ENCODE assay signal across 8 cellular contexts in the genomic region with DNA sequence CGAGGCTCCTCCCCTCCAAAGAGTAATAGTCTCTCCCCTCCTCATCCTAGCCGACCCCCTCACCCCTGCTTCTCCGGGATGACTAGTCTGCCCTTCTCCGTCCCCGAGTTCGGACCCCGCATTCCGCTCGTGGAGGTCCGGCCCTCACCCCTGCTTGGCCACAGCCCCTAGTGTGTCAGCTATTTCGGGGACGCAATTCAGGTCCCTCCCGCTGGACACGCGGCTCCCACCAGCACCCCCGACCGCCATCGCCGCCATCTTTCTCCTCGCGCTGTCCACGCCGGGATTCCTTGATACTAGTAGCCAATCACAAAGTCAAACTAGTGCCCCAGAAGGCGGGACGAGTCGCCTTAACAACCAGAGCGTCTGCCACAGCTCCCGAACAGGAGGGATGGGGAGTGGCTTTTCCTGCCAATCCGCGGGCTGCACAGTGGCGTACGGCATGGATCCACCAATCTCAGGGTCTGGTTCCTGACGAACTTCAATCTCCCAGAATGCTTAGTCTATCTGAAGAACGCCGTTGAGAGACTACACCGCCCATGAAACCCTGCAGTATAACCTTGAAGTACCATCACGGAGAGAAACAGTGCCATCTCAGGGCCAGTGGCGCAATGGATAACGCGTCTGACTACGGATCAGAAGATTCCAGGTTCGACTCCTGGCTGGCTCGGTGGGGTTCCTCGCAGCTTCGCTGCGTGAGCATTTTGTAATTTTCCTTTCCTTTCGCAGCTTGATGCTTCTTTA. TPM values are rescaled to one million over a fixed set of nuclear protein-coding genes. Genes with fewer than 3 reads are reported as not detected.
DNase-seq lines count a peak whose midpoint lies in the region; ATAC-seq and TF ChIP-seq lines count a peak whose summit lies in the region.

A gene (minus strand): TSS at position 273 of the 744 bp plus-strand sequence. CDS start 15 bp downstream, at position 258.

- H3K4me1 ChIP-seq in esophagus (ENCODE audit: control insufficient read depth in 2 of 2, insufficient read depth in 2 of 2, low read length in 1 of 2) (no peaks in the 10 kb centered on the region), mucosa of rectum (ENCODE audit: control insufficient read depth in 2 of 2, insufficient read depth in 2 of 2, low read length in 2 of 2) (peaks cover 13 to 23% of the 10 kb centered on the region in 2 donors)

- H3K9me3 ChIP-seq in esophagus (ENCODE audit: control insufficient read depth in 2 of 2, insufficient read depth in 1 of 2, low read depth in 1 of 2, low read length in 1 of 2) (no peaks in the 10 kb centered on the region), mucosa of rectum (ENCODE audit: control insufficient read depth in 2 of 2, low read length in 2 of 2) (no peaks in the 10 kb centered on the region)

- peak within 1 kb of the TSS; percentile 94 to 98 for H3K4me3 ChIP-seq in esophagus (ENCODE audit: low read depth in 1 of 2, low read length in 2 of 2)
- H3K4me3 ChIP-seq in mucosa of rectum (ENCODE audit: low read length in 2 of 2) = peak within 1 kb of the TSS; percentile 97 to 98

- peaks cover 42% of the 10 kb centered on the region for H3K4me1 Mint-ChIP-seq in activated T-cell treated with anti-CD3 and anti-CD28 coated beads, Interleukin-2, amount 50 U/mL, for 24 hours (ENCODE audit: low read depth)

- DNase-seq in DMS79 (lab: John Stamatoyannopoulos, UW) = peak; percentile 100
- DNase-seq in KG1 (lab: John Stamatoyannopoulos, UW) = peak; percentile 97
- DNase-seq in activated T-cell treated with anti-CD3 and anti-CD28 coated beads, Interleukin-2, amount 50 U/mL, for 24 hours = peak; percentile 98
- DNase-seq in stimulated activated CD8-positive, alpha-beta memory T cell treated with anti-CD3 and anti-CD28 coated beads, Interleukin-4, amount 100 ng/mL, for 48 hours = peak; percentile 98

- H3K9ac ChIP-seq in mucosa of rectum (ENCODE audit: low read depth in 1 of 2, low read length in 2 of 2) = peak within 1 kb of the TSS; percentile 93 to 95

- H3K36me3 ChIP-seq in esophagus (ENCODE audit: control insufficient read depth in 2 of 2, insufficient read depth in 2 of 2, low read length in 1 of 2) = peaks cover 2 to 6% of the 10 kb centered on the region in 2 donors
- peaks cover 7 to 9% of the 10 kb centered on the region in 2 donors for H3K36me3 ChIP-seq in mucosa of rectum (ENCODE audit: control insufficient read depth in 2 of 2, insufficient read depth in 2 of 2, low read length in 2 of 2)

- H3K27me3 ChIP-seq in esophagus (ENCODE audit: control insufficient read depth in 1 of 2, insufficient read depth in 2 of 2, low read length in 2 of 2) (no peaks in the 10 kb centered on the region), mucosa of rectum (ENCODE audit: control insufficient read depth in 2 of 2, insufficient read depth in 2 of 2, low read length in 2 of 2) (no peaks in the 10 kb centered on the region)

- no peaks in the 10 kb centered on the region for H3K9me3 Mint-ChIP-seq in activated T-cell treated with anti-CD3 and anti-CD28 coated beads, Interleukin-2, amount 50 U/mL, for 24 hours

- peaks cover 12% of the 10 kb centered on the region for H3K36me3 Mint-ChIP-seq in activated T-cell treated with anti-CD3 and anti-CD28 coated beads, Interleukin-2, amount 50 U/mL, for 24 hours (ENCODE audit: low read depth)

- 0% methylated on average over 47 of the region's 47 CpGs for WGBS in esophagus, 2 donors

- H3K27ac Mint-ChIP-seq in activated T-cell treated with anti-CD3 and anti-CD28 coated beads, Interleukin-2, amount 50 U/mL, for 24 hours = no peak within 1 kb of the TSS

- H3K27ac ChIP-seq in esophagus (ENCODE audit: low read depth in 2 of 2, low read length in 1 of 2) (peak within 1 kb of the TSS; percentile 94 to 99), mucosa of rectum (ENCODE audit: low read depth in 2 of 2, low read length in 2 of 2) (peak within 1 kb of the TSS; percentile 83 to 89)

- no peaks in the 10 kb centered on the region for H3K27me3 Mint-ChIP-seq in activated T-cell treated with anti-CD3 and anti-CD28 coated beads, Interleukin-2, amount 50 U/mL, for 24 hours

- ATAC-seq in GM21737 (IDR thresholded peaks at IDR 0.05; ENCODE audit: unreplicated experiment) = peak; percentile 93

- no peak within 1 kb of the TSS for H3K4me3 Mint-ChIP-seq in activated T-cell treated with anti-CD3 and anti-CD28 coated beads, Interleukin-2, amount 50 U/mL, for 24 hours

TF ChIP-seq in PFSK-1, 5 proteins besides CTCF, POLR2A, EP300 and RAD21:
- TF ChIP-seq TAF1 (IDR thresholded peaks at IDR 0.05; ENCODE audit: borderline replicate concordance, insufficient read depth, low read length) = peak; percentile 78; the same call in 1 of the 2 replicates
- peak; percentile 79 for TF ChIP-seq POLR2AphosphoS5 (IDR thresholded peaks at IDR 0.05; ENCODE audit: low read depth, low read length)
- no peak for TF ChIP-seq SIN3A (IDR thresholded peaks at IDR 0.05; ENCODE audit: borderline replicate concordance, insufficient read depth, low read length)
- TF ChIP-seq, protein P1, sequence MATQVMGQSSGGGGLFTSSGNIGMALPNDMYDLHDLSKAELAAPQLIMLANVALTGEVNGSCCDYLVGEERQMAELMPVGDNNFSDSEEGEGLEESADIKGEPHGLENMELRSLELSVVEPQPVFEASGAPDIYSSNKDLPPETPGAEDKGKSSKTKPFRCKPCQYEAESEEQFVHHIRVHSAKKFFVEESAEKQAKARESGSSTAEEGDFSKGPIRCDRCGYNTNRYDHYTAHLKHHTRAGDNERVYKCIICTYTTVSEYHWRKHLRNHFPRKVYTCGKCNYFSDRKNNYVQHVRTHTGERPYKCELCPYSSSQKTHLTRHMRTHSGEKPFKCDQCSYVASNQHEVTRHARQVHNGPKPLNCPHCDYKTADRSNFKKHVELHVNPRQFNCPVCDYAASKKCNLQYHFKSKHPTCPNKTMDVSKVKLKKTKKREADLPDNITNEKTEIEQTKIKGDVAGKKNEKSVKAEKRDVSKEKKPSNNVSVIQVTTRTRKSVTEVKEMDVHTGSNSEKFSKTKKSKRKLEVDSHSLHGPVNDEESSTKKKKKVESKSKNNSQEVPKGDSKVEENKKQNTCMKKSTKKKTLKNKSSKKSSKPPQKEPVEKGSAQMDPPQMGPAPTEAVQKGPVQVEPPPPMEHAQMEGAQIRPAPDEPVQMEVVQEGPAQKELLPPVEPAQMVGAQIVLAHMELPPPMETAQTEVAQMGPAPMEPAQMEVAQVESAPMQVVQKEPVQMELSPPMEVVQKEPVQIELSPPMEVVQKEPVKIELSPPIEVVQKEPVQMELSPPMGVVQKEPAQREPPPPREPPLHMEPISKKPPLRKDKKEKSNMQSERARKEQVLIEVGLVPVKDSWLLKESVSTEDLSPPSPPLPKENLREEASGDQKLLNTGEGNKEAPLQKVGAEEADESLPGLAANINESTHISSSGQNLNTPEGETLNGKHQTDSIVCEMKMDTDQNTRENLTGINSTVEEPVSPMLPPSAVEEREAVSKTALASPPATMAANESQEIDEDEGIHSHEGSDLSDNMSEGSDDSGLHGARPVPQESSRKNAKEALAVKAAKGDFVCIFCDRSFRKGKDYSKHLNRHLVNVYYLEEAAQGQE (IDR thresholded peaks at IDR 0.05; ENCODE audit: insufficient read depth in 1 of 2, low read depth in 2 of 2, low read length in 2 of 2) = 0 out of 4 replicates have a peak, but pooled peaks have one; percentile 6 to 39
- TF ChIP-seq FOXP2 (optimal IDR thresholded peaks at IDR 0.05; ENCODE audit: borderline replicate concordance, extremely low read depth, extremely low read length, insufficient read depth) = no peak

RNA-seq across cellular contexts. Expression of the gene that starts here (rescaled TPM):
- polyA plus RNA-seq in PFSK-1 (2012; ENCODE audit: insufficient read length, low read depth) = 202 TPM
- polyA plus RNA-seq in esophagus = 10 to 100 TPM; 31.4 to 47.1 TPM

Comparison
In these comparisons a context has a peak if more than half of its experiments do, and no peak if none do; other contexts are left out.
1. Peak in every context shown above with its lines: DNase-seq, ATAC-seq, H3K4me3 ChIP-seq and H3K27ac ChIP-seq.